In the genomic region with DNA sequence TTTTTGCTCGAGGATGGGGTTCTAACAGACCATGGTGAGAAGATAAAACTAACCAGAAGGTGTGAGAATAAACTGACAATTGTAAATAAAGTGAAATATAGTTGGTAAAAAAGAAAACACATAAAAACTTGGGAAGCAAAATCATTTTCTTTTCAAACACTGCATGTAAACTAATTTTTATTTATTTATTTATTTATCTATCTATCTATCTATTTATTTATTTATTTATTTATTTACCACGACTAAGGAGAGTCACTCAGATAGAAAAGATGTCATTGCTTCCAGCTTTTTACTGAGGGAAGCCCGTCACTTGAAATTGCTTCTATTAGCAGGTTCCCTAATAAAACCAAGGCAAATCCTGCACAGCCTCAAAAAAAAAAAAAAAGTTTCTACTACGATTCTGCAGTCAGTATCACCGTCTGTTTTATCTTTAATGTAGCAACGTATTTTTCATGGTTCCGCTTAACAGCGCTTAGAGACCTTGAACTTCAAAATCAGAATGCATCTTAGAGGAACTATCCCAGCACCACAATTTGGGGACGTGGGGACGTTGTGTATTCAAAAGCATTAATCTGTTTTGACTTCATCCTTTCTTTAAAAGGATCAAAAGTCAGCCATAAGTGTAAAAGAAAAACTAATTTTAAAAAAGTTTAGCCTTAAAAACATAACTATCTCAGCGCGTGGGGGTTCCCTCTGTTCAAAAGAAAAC, we compare ENCODE assay signal across 8 cellular contexts. TPM values are rescaled to one million over a fixed set of nuclear protein-coding genes. Genes with fewer than 3 reads are reported as not detected.
DNase-seq lines count a peak whose midpoint lies in the region; ATAC-seq and TF ChIP-seq lines count a peak whose summit lies in the region.

No MANE protein-coding gene starts in this region.

- H3K36me3 Mint-ChIP-seq in activated naive CD4-positive, alpha-beta T cell treated with anti-CD3 and anti-CD28 coated beads, Interleukin-2, amount 50 U/mL, for 24 hours, result peaks cover 6% of the 10 kb centered on the region

- peak overlapping the region; percentile 99 for H3K27ac Mint-ChIP-seq in activated naive CD4-positive, alpha-beta T cell treated with anti-CD3 and anti-CD28 coated beads, Interleukin-2, amount 50 U/mL, for 24 hours

- no peaks in the 10 kb centered on the region for H3K9me3 Mint-ChIP-seq in activated naive CD4-positive, alpha-beta T cell treated with anti-CD3 and anti-CD28 coated beads, Interleukin-2, amount 50 U/mL, for 24 hours

- no peak for TF ChIP-seq POLR2A in gastrocnemius medialis (IDR thresholded peaks at IDR 0.05)

- H3K36me3 ChIP-seq in gastrocnemius medialis, result no peaks in the 10 kb centered on the region

- H3K27me3 Mint-ChIP-seq in activated naive CD4-positive, alpha-beta T cell treated with anti-CD3 and anti-CD28 coated beads, Interleukin-2, amount 50 U/mL, for 24 hours, result peaks cover 1% of the 10 kb centered on the region

- TF ChIP-seq CTCF in VCaP (conservative IDR thresholded peaks at IDR 0.05) (no peak), fibroblast of the aortic adventitia (IDR thresholded peaks at IDR 0.05; ENCODE audit: insufficient read depth, low read length) (no peak), gastrocnemius medialis (IDR thresholded peaks at IDR 0.05 in 4 of 5, conservative IDR thresholded peaks at IDR 0.05 in 1 of 5) (no peak)

- peak overlapping the region; percentile 80 for H3K27ac ChIP-seq in VCaP
- H3K27ac ChIP-seq in gastrocnemius medialis, result peak overlapping the region; percentile 84 to 87 (median 86)

- no peaks in the 10 kb centered on the region for H3K27me3 ChIP-seq in gastrocnemius medialis

- H3K9me3 ChIP-seq in gastrocnemius medialis, result no peaks in the 10 kb centered on the region

- ATAC-seq in gastrocnemius medialis, result no peak
- ATAC-seq in HG03521 (IDR thresholded peaks at IDR 0.05; ENCODE audit: unreplicated experiment), result no peak
- ATAC-seq in GM21528 (IDR thresholded peaks at IDR 0.05; ENCODE audit: low FRiP score, unreplicated experiment), result no peak

- peaks cover 7 to 9% of the 10 kb centered on the region in 2 donors for H3K4me1 ChIP-seq in gastrocnemius medialis

- H3K4me3 Mint-ChIP-seq in activated naive CD4-positive, alpha-beta T cell treated with anti-CD3 and anti-CD28 coated beads, Interleukin-2, amount 50 U/mL, for 24 hours, result peak overlapping the region; percentile 97

- in situ Hi-C loops in gastrocnemius medialis (cut with MboI; ENCODE audit: low sequenced_read_pairs in 4 of 4), result loop anchor here in 2 of 4 donors (5.0 to 10.0 kb wide), 2 partner anchors 64 to 66 kb away; a partner anchor contains a TSS

- H3K4me1 Mint-ChIP-seq in activated naive CD4-positive, alpha-beta T cell treated with anti-CD3 and anti-CD28 coated beads, Interleukin-2, amount 50 U/mL, for 24 hours, result peaks cover 50% of the 10 kb centered on the region

- DNase-seq in activated naive CD4-positive, alpha-beta T cell treated with Interleukin-2 at 50 U/mL for 16 hours, result no peak
- DNase-seq in fibroblast of the aortic adventitia (ENCODE audit: low read depth), result peak; percentile 53
- no peak for DNase-seq in gastrocnemius medialis
- no peak for DNase-seq in NCI-H1105 (lab: John Stamatoyannopoulos, UW)

- intact Hi-C loops in gastrocnemius medialis (cut with DNase I; ENCODE audit: low total_unique reads), result loop anchor here (5.0 to 10.0 kb wide), 2 partner anchors 166 to 249 kb away; a partner anchor contains a TSS

- H3K4me3 ChIP-seq in fibroblast of the aortic adventitia (ENCODE audit: low read depth, low read length) (peak overlapping the region; percentile 62), gastrocnemius medialis (peak overlapping the region; percentile 72 to 84 (median 80))

RNA-seq across cellular contexts. Expression of a gene that starts 33.2 kb away (rescaled TPM):
- total RNA-seq in fibroblast of the aortic adventitia (ENCODE audit: low replicate concordance) (not detected in 2 replicates), gastrocnemius medialis (not detected)
